ENCODE assay signal across 8 cellular contexts in the genomic region with DNA sequence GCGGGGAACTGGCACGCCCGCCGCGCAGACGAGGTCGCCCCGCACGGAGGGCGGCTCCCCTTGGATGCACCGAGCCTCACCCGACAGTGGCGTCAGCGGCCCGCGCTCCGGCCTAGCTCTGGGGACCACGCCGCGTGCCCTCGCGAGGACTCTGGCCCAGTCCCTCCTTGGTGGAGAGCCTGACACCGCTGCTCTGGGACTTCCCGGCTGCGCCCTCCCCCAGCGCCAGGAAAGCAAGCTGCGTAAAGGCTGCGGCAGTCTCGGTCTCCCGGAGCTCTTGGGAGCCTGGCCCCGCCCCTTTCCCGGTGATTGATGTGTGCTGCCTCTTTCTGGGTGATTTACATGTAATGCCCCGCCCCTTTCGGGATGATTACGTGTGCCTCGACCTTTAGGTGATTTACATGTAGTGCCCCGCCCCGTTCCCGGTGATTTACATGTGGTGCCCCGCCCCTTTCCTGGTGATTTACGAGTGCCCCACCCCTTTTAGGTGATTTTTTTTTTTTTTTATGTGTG. TPM values are rescaled to one million over a fixed set of nuclear protein-coding genes. Genes with fewer than 3 reads are reported as not detected.
DNase-seq lines count a peak whose midpoint lies in the region; ATAC-seq and TF ChIP-seq lines count a peak whose summit lies in the region.

A gene (minus strand): TSS at position 248 of the 513 bp plus-strand sequence. CDS start 252 bp downstream, outside the sequence.

- no peak for TF ChIP-seq CTCF in choroid plexus epithelial cell (conservative IDR thresholded peaks at IDR 0.05; ENCODE audit: low read depth, low read length)

- peak; percentile 94 for DNase-seq in AG08396 (ENCODE audit: low spot score)
- DNase-seq in NCI-H460 (ENCODE audit: extremely low read depth, low read depth) = peak; percentile 98
- peak; percentile 93 to 95 for DNase-seq in activated CD4-positive, alpha-beta T cell treated with anti-CD3 and anti-CD28 coated beads for 4 hours
- DNase-seq in choroid plexus epithelial cell (ENCODE audit: low read depth) = peak; percentile 100
- peak; percentile 99 for DNase-seq in kidney tubule cell (ENCODE audit: low spot score)
- DNase-seq in stimulated activated CD4-positive, alpha-beta T cell treated with anti-CD3 and anti-CD28 coated beads, Interleukin-1b, Interleukin-23, amount 100 ng/mL, for 1 hour (ENCODE audit: low read depth in 2 of 2) = peak; percentile 81 to 93

- peak within 1 kb of the TSS; percentile 72 for H3K4me3 ChIP-seq in choroid plexus epithelial cell (ENCODE audit: low read depth, low read length)

- ATAC-seq in GM19025 (IDR thresholded peaks at IDR 0.05; ENCODE audit: low read depth, unreplicated experiment) (peak; percentile 47), HG03196 (IDR thresholded peaks at IDR 0.05; ENCODE audit: unreplicated experiment) (peak; percentile 45)

RNA-seq across cellular contexts. Expression of the gene that starts here (rescaled TPM):
- total RNA-seq in NCI-H460 (2014; rRNA removed; shearing (Covaris generic)) = 6.2 and 8.2 TPM in 2 replicates
- polyA plus RNA-seq in NCI-H460 (2014; cell fraction: nucleus; rRNA removed) = 4.4 and 8.5 TPM in 2 replicates

Comparison
In these comparisons a context has a peak if more than half of its experiments do, and no peak if none do; other contexts are left out.
1. Peak in every context shown above with its lines: DNase-seq, ATAC-seq and H3K4me3 ChIP-seq.